Comparison of ENCODE assay signal across 10 cellular contexts in genomic region chr6:111691345-111692225, GRCh38.
A peak's percentile ranks its signal among the peaks of the same experiment; 100 is the strongest.
DNase-seq lines count a peak whose midpoint lies in the region; ATAC-seq and TF ChIP-seq lines count a peak whose summit lies in the region.
"Had no signal": no experiment of that assay in that cellular context is flagged by ENCODE, and none has a peak within 500 bp of the region (broad histone marks: within the 10 kb centered on the region; RNA-seq: fewer than 3 reads in every experiment).

No MANE protein-coding gene starts in this region.

- peak; percentile 84 for ATAC-seq in SK-N-SH treated with all-trans-retinoic acid at 6 μM for 48 hours

- H3K4me3 ChIP-seq in fibroblast of the aortic adventitia (ENCODE audit: low read depth, low read length) (no peak overlapping the region), skeletal muscle cell (ENCODE audit: low read depth, low read length) (no peak overlapping the region), MG63 (no peak overlapping the region)
- H3K4me3 ChIP-seq: SK-N-MC had no signal

- no peaks in the 10 kb centered on the region for H3K9me3 ChIP-seq in MG63

- 0 out of 2 replicates have a peak, but pooled peaks cover 9% of the 10 kb centered on the region for H3K36me3 ChIP-seq in MG63

- TF ChIP-seq CTCF in fibroblast of the aortic adventitia (IDR thresholded peaks at IDR 0.05; ENCODE audit: insufficient read depth, low read length): no peak

- peak; percentile 19 for DNase-seq in GM04504 (ENCODE audit: low read depth)
- DNase-seq in fibroblast of the aortic adventitia (ENCODE audit: low read depth): peak; percentile 63
- DNase-seq in skeletal muscle cell (ENCODE audit: low read depth): peak; percentile 66
- DNase-seq in MV-4-11 (lab: John Stamatoyannopoulos, UW): no peak
- DNase-seq in RKO (ENCODE audit: low spot score): no peak
- no peak for DNase-seq in stimulated activated CD4-positive, alpha-beta T cell treated with anti-CD3 and anti-CD28 coated beads, Interleukin-2, amount 100 ng/mL, for 24 hours
- no peak for DNase-seq in MG63
- DNase-seq: activated gamma-delta T cell had no signal

- no peaks in the 10 kb centered on the region for H3K27me3 ChIP-seq in MG63

TF ChIP-seq in SK-N-SH treated with all-trans-retinoic acid at 6 μM for 48 hours, 23 proteins besides CTCF, POLR2A, EP300 and RAD21:
- TF ChIP-seq TOX (CRISPR knock-in tag; IDR thresholded peaks at IDR 0.05; ENCODE audit: borderline replicate concordance) (no peak), TCF4 (CRISPR knock-in tag; IDR thresholded peaks at IDR 0.05; ENCODE audit: borderline replicate concordance) (peak; percentile 87), ARNTL (CRISPR knock-in tag; IDR thresholded peaks at IDR 0.05; ENCODE audit: borderline replicate concordance, low read depth) (no peak), ZC3H10 (CRISPR knock-in tag; IDR thresholded peaks at IDR 0.05) (no peak)
- TF ChIP-seq, protein P1, sequence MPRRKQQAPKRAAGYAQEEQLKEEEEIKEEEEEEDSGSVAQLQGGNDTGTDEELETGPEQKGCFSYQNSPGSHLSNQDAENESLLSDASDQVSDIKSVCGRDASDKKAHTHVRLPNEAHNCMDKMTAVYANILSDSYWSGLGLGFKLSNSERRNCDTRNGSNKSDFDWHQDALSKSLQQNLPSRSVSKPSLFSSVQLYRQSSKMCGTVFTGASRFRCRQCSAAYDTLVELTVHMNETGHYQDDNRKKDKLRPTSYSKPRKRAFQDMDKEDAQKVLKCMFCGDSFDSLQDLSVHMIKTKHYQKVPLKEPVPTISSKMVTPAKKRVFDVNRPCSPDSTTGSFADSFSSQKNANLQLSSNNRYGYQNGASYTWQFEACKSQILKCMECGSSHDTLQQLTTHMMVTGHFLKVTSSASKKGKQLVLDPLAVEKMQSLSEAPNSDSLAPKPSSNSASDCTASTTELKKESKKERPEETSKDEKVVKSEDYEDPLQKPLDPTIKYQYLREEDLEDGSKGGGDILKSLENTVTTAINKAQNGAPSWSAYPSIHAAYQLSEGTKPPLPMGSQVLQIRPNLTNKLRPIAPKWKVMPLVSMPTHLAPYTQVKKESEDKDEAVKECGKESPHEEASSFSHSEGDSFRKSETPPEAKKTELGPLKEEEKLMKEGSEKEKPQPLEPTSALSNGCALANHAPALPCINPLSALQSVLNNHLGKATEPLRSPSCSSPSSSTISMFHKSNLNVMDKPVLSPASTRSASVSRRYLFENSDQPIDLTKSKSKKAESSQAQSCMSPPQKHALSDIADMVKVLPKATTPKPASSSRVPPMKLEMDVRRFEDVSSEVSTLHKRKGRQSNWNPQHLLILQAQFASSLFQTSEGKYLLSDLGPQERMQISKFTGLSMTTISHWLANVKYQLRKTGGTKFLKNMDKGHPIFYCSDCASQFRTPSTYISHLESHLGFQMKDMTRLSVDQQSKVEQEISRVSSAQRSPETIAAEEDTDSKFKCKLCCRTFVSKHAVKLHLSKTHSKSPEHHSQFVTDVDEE (CRISPR knock-in tag; IDR thresholded peaks at IDR 0.05): peak; percentile 86

Comparison
In these comparisons a context has a peak if more than half of its experiments do, and no peak if none do; other contexts are left out.
1. DNase-seq: peak in GM04504 (single experiment), fibroblast of the aortic adventitia (single experiment) and skeletal muscle cell (single experiment); none in MV-4-11 (single experiment), RKO (single experiment), stimulated activated CD4-positive, alpha-beta T cell treated with anti-CD3 and anti-CD28 coated beads, Interleukin-2, amount 100 ng/mL, for 24 hours (0 of 2) and MG63 (single experiment).